14 cellular contexts compared by ENCODE assay signal in genomic region chr2:214126135-214126534, GRCh38.
DNase-seq lines count a peak whose midpoint lies in the region; TF ChIP-seq lines count a peak whose summit lies in the region.
"Had no signal": no experiment of that assay in that cellular context is flagged by ENCODE, and none has a peak within 500 bp of the region (broad histone marks: within the 10 kb centered on the region; RNA-seq: fewer than 3 reads in every experiment).

No MANE protein-coding gene starts in this region.

- no TSS peak for BruUV-seq in Calu3 (replicated peaks; lab: Mats Ljungman, UMichigan)

- H3K36me3 ChIP-seq in HUES64 (ENCODE audit: insufficient read depth, low read length) = no peaks in the 10 kb centered on the region
- H3K36me3 ChIP-seq: SJSA1, suprapubic skin had no signal

- no peaks in the 10 kb centered on the region for H3K27me3 Mint-ChIP-seq in Calu3 (ENCODE audit: unreplicated experiment)

- CTCF ChIA-PET in Calu3 (lab: Charles Lee) = interaction anchor here (0.7 kb wide), 1 partner anchor 152 kb away, joined by 3 read pairs; no protein-coding TSS in a partner anchor

- intact Hi-C loops in Calu3 (cut with micrococcal nuclease; ENCODE audit: unreplicated experiment) = no loop called here

- in situ Hi-C loops in astrocyte of the spinal cord (cut with HindIII; ENCODE audit: low sequenced_read_pairs) = no loop called here

- H3K9me3 Mint-ChIP-seq in Calu3 (ENCODE audit: low read depth, unreplicated experiment) = peaks cover 5% of the 10 kb centered on the region

- no peak overlapping the region for H3K9ac ChIP-seq in HUES64 (ENCODE audit: low read depth, low read length)
- H3K9ac ChIP-seq: parathyroid adenoma had no signal

- 0 out of 2 replicates have a peak, but pooled peaks cover 2% of the 10 kb centered on the region for H3K9me3 ChIP-seq in HUES64 (ENCODE audit: insufficient read depth, low read depth, low read length)
- H3K9me3 ChIP-seq: SJSA1, suprapubic skin had no signal

- 42% methylated on average over 6 of the region's 6 CpGs for WGBS in HUES64

- H3K4me3 Mint-ChIP-seq in Calu3 (ENCODE audit: low read depth, unreplicated experiment) = no peak overlapping the region
- H3K4me3 Mint-ChIP-seq: activated CD8-positive, alpha-beta T cell treated with anti-CD3 and anti-CD28 coated beads, Interleukin-2, amount 10 ng/mL, durations not matched to agents 7 days and 5 days had no signal

- H3K4me3 ChIP-seq in HUES64 (ENCODE audit: low read length) = no peak overlapping the region
- H3K4me3 ChIP-seq in astrocyte of the spinal cord (ENCODE audit: low read depth, low read length) = no peak overlapping the region
- H3K4me3 ChIP-seq: SJSA1, suprapubic skin had no signal

- peaks cover 51% of the 10 kb centered on the region for H3K4me1 ChIP-seq in HUES64 (ENCODE audit: insufficient read depth, low read length)
- H3K4me1 ChIP-seq: parathyroid adenoma, SJSA1, suprapubic skin had no signal

- H3K27me3 ChIP-seq in HUES64 (ENCODE audit: insufficient read depth, low read length) = no peaks in the 10 kb centered on the region
- H3K27me3 ChIP-seq: SJSA1, suprapubic skin had no signal

- H3K36me3 Mint-ChIP-seq in Calu3 (ENCODE audit: insufficient read depth, unreplicated experiment) = no peaks in the 10 kb centered on the region

- H3K27ac Mint-ChIP-seq in Calu3 (ENCODE audit: unreplicated experiment) = peak overlapping the region; percentile 39
- H3K27ac Mint-ChIP-seq: activated CD8-positive, alpha-beta T cell treated with anti-CD3 and anti-CD28 coated beads, Interleukin-2, amount 10 ng/mL, durations not matched to agents 7 days and 5 days had no signal

- H3K4me1 Mint-ChIP-seq in Calu3 (ENCODE audit: low read depth, unreplicated experiment) = peaks cover 34% of the 10 kb centered on the region

- H3K27ac ChIP-seq in HUES64 (ENCODE audit: low read depth, low read length) = peak overlapping the region; percentile 93
- H3K27ac ChIP-seq: parathyroid adenoma, SJSA1, suprapubic skin had no signal

- TF ChIP-seq CTCF in Calu3 (IDR thresholded peaks at IDR 0.05; ENCODE audit: unreplicated experiment) (no peak), astrocyte of the spinal cord (IDR thresholded peaks at IDR 0.05; ENCODE audit: low read depth, low read length) (no peak)

- no peak for DNase-seq in Calu3
- DNase-seq in astrocyte of the spinal cord (ENCODE audit: low read depth, low spot score) = peak; percentile 39
- peak; percentile 22 for DNase-seq in iris pigment epithelial cell (ENCODE audit: low read depth)
- no peak for DNase-seq in NCI-H774 (lab: John Stamatoyannopoulos, UW)
- DNase-seq in NCI-H524 treated with DMSO at 0.1 percent for 48 hours (lab: John Stamatoyannopoulos, UW) = no peak
- DNase-seq in NCI-H446 (lab: John Stamatoyannopoulos, UW) = no peak
- DNase-seq in OCI-M1 (lab: John Stamatoyannopoulos, UW) = no peak
- DNase-seq: activated CD8-positive, alpha-beta T cell treated with anti-CD3 and anti-CD28 coated beads, Interleukin-2, amount 10 ng/mL, durations not matched to agents 7 days and 5 days; kidney; NCI-H2029 had no signal

Comparison
In these comparisons a context has a peak if more than half of its experiments do, and no peak if none do; other contexts are left out.
1. DNase-seq: peak in astrocyte of the spinal cord (single experiment) and iris pigment epithelial cell (single experiment); none in Calu3 (single experiment), NCI-H774 (single experiment), NCI-H524 treated with DMSO at 0.1 percent for 48 hours (single experiment), NCI-H446 (0 of 2) and OCI-M1 (single experiment).